Comparison of ENCODE assay signal across 8 cellular contexts in genomic region chr6:10404107-10404798, GRCh38. TPM values are rescaled to one million over a fixed set of nuclear protein-coding genes. Genes with fewer than 3 reads are reported as not detected.
DNase-seq lines count a peak whose midpoint lies in the region; ATAC-seq, FAIRE-seq and TF ChIP-seq lines count a peak whose summit lies in the region.

No MANE protein-coding gene starts in this region.

- H3K9me3 ChIP-seq in WERI-Rb-1 (ENCODE audit: severe bottlenecking) = no peaks in the 10 kb centered on the region

- no peaks in the 10 kb centered on the region for H3K36me3 ChIP-seq in WERI-Rb-1
- peaks cover 14% of the 10 kb centered on the region for H3K36me3 ChIP-seq in bronchial epithelial cell (ENCODE audit: control insufficient read depth, insufficient read depth, low read length)

- H3K27me3 ChIP-seq in WERI-Rb-1 (ENCODE audit: insufficient read depth, low read depth, severe bottlenecking) (no peaks in the 10 kb centered on the region), bronchial epithelial cell (ENCODE audit: control insufficient read depth, insufficient read depth, low read length) (no peaks in the 10 kb centered on the region)

- peak; percentile 90 for TF ChIP-seq CTCF in WERI-Rb-1 (IDR thresholded peaks at IDR 0.05; ENCODE audit: low read depth, low read length)
- TF ChIP-seq CTCF in bronchial epithelial cell (IDR thresholded peaks at IDR 0.05; ENCODE audit: insufficient read depth, low read length, severe bottlenecking) = peak; percentile 57

- peak overlapping the region; percentile 91 for H3K27ac ChIP-seq in WERI-Rb-1

- DNase-seq in AG08396 (ENCODE audit: low spot score) (peak; percentile 99), NCI-H2171 (lab: John Stamatoyannopoulos, UW) (peak; percentile 96), WERI-Rb-1 (peak; percentile 100), bronchial epithelial cell (ENCODE audit: low read depth) (peak; percentile 91), iris pigment epithelial cell (ENCODE audit: low read depth) (peak; percentile 96)
- peak; percentile 52 to 74 for DNase-seq in stimulated activated CD4-positive, alpha-beta T cell treated with anti-CD3 and anti-CD28 coated beads, Interleukin-15, amount 100 ng/mL, for 1 hour (ENCODE audit: low read depth in 1 of 2, low spot score in 1 of 2)

- no peak for FAIRE-seq in bronchial epithelial cell (lab: Jason Lieb, UNC)

- ATAC-seq in GM18868 (IDR thresholded peaks at IDR 0.05; ENCODE audit: unreplicated experiment) (peak; percentile 94), HG03097 (IDR thresholded peaks at IDR 0.05; ENCODE audit: low FRiP score, unreplicated experiment) (peak; percentile 96)

- H3K4me3 ChIP-seq in WERI-Rb-1 (ENCODE audit: low read depth, low read length) = peak overlapping the region; percentile 75
- H3K4me3 ChIP-seq in bronchial epithelial cell (ENCODE audit: low read depth, low read length) = peak overlapping the region; percentile 40

RNA-seq across cellular contexts. Expression of gene TFAP2A, which starts 10.6 kb away (rescaled TPM):
- 3.4 and 6.3 TPM in 2 replicates for total RNA-seq in bronchial epithelial cell

Comparison
In these comparisons a context has a peak if more than half of its experiments do, and no peak if none do; other contexts are left out.
1. Peak in every context shown above with its lines: DNase-seq, ATAC-seq, H3K4me3 ChIP-seq and H3K27ac ChIP-seq.